ENCODE assay signal across 7 cellular contexts in the genomic region with DNA sequence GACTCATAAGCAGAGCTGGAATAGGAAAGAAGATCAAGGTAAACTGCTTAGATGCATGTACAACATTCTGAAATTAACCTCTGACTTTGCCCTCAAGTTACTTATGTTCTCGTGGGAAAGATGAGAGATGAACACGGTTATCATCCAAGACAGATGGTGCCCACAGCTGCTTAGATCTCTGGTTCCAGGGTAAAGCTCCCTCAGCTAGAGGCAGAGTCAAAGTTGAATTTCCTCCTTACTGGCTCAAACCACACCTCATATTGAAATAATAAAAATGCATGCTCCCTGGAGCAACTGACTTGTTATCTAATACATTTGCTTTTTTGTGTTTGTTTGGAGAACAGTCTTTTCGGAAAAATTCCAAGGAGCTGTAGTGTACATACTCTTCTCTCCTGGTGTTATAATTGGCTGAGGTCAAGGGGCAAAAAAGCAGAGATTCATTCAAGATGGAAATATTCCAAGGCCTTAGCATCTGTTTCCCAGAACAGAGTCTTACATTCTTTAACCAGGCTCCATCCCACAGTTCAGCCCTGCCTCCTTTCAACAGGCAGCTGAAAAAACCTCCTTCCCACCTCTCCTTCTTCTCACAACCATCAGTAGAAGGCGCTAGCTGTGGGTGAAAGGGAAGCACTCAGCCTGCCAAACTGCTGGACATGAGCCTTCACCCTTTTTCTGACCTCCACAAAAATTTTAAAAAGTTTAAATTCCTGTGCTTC. TPM values are rescaled to one million over a fixed set of nuclear protein-coding genes. Genes with fewer than 3 reads are reported as not detected.
DNase-seq lines count a peak whose midpoint lies in the region; ATAC-seq and TF ChIP-seq lines count a peak whose summit lies in the region.

No MANE protein-coding gene starts in this region.

- H3K4me1 Mint-ChIP-seq in endodermal cell, result peaks cover 7% of the 10 kb centered on the region

- H3K4me1 ChIP-seq in endodermal cell (ENCODE audit: control insufficient read depth, insufficient read depth, low read length) (no peaks in the 10 kb centered on the region), mesendoderm (ENCODE audit: control insufficient read depth, low read depth, low read length) (no peaks in the 10 kb centered on the region), tibial nerve (peaks cover 0 to 57% (median 16%) of the 10 kb centered on the region in 4 donors)

- TF ChIP-seq EP300 in tibial nerve (IDR thresholded peaks at IDR 0.05), result peak in 1 of 2 donors; percentile 36

- H2BK120ac ChIP-seq in mesendoderm (ENCODE audit: low read depth, low read length), result no peak overlapping the region

- H3K4me2 ChIP-seq in mesendoderm (ENCODE audit: low read length), result no peak overlapping the region

- H4K8ac ChIP-seq in mesendoderm (ENCODE audit: low read depth, low read length), result no peak overlapping the region

- H3K9me3 Mint-ChIP-seq in endodermal cell, result no peaks in the 10 kb centered on the region

- 84 to 92% methylated on average over 3 to 4 of the region's 4 CpGs for WGBS in endodermal cell (ENCODE audit: insufficient coverage in 1 of 2, insufficient read length in 1 of 2), 2 experiments
- no CpG with 5 or more reads among the region's 4 CpGs for WGBS in mesendoderm (ENCODE audit: extremely low coverage, insufficient coverage, low lambda C conversion rate)
- 24 to 27% methylated on average over 4 of the region's 4 CpGs for WGBS in tibial nerve, 2 donors

- no peaks in the 10 kb centered on the region for H3K27me3 Mint-ChIP-seq in endodermal cell (ENCODE audit: insufficient read depth)

- DNase-seq in NCI-H69 (lab: John Stamatoyannopoulos, UW) (peak; percentile 48), endodermal cell (peak; percentile 60), mesendoderm (peak; percentile 43), tibial nerve (ENCODE audit: low spot score in 2 of 2) (peak; percentile 35 to 71), nucleus accumbens (lab: John Stamatoyannopoulos, UW) (no peak), KBM-7 (no peak)

- H3K56ac ChIP-seq in mesendoderm (ENCODE audit: low read length), result no peak overlapping the region

- H3K79me2 ChIP-seq in mesendoderm (ENCODE audit: control insufficient read depth, insufficient read depth, low read length), result no peaks in the 10 kb centered on the region

- H3K9ac ChIP-seq in endodermal cell (ENCODE audit: extremely low read depth, low read length, poor library complexity, severe bottlenecking) (no peak overlapping the region), mesendoderm (ENCODE audit: low read length) (no peak overlapping the region)

- H2BK15ac ChIP-seq in mesendoderm (replicated peaks; ENCODE audit: low read depth), result no peak overlapping the region

- no peak overlapping the region for H2BK5ac ChIP-seq in mesendoderm (ENCODE audit: low read length)

- H3K27me3 ChIP-seq in endodermal cell (ENCODE audit: control insufficient read depth, insufficient read depth, low read length, poor library complexity, severe bottlenecking), result no peaks in the 10 kb centered on the region
- no peaks in the 10 kb centered on the region for H3K27me3 ChIP-seq in mesendoderm (ENCODE audit: insufficient read depth, low read length, poor library complexity)
- no peaks in the 10 kb centered on the region for H3K27me3 ChIP-seq in tibial nerve

- H3K27ac Mint-ChIP-seq in endodermal cell, result no peak overlapping the region

- H3K27ac ChIP-seq in endodermal cell (ENCODE audit: low read depth, low read length) (no peak overlapping the region), mesendoderm (ENCODE audit: low read depth, low read length) (no peak overlapping the region), tibial nerve (peak overlapping the region; percentile 57 to 88 (median 80))

- H2AK5ac ChIP-seq in mesendoderm (ENCODE audit: low read length), result no peak overlapping the region

- no peak overlapping the region for H3K18ac ChIP-seq in mesendoderm (ENCODE audit: low read length)

- no peak overlapping the region for H3K23ac ChIP-seq in mesendoderm (ENCODE audit: low read length)

- no peak overlapping the region for H4K5ac ChIP-seq in mesendoderm (ENCODE audit: low read length)

- in situ Hi-C loops in KBM-7 (cut with MboI; ENCODE audit: low pct_unique_long_range_greater_than_20kb, low sequenced_read_pairs), result no loop called here

- H3K4me3 Mint-ChIP-seq in endodermal cell, result no peak overlapping the region

- no peaks in the 10 kb centered on the region for H3K36me3 ChIP-seq in endodermal cell (ENCODE audit: control insufficient read depth, insufficient read depth, low read length)
- H3K36me3 ChIP-seq in mesendoderm (ENCODE audit: control insufficient read depth, insufficient read depth, low read length), result no peaks in the 10 kb centered on the region
- no peaks in the 10 kb centered on the region for H3K36me3 ChIP-seq in tibial nerve

- H3K4me3 ChIP-seq in endodermal cell (ENCODE audit: low read length) (no peak overlapping the region), mesendoderm (ENCODE audit: low read length) (no peak overlapping the region), tibial nerve (peak overlapping the region in 1 of 4 donors; percentile 18)

- TF ChIP-seq POLR2A in tibial nerve (IDR thresholded peaks at IDR 0.05), result no peak

- H3K79me1 ChIP-seq in mesendoderm (ENCODE audit: low read length), result no peaks in the 10 kb centered on the region

- TF ChIP-seq CTCF in endodermal cell (conservative IDR thresholded peaks at IDR 0.05) (peak; percentile 47), tibial nerve (IDR thresholded peaks at IDR 0.05) (no peak)

- H3K36me3 Mint-ChIP-seq in endodermal cell (ENCODE audit: low read depth), result no peaks in the 10 kb centered on the region

- H3K9me3 ChIP-seq in endodermal cell (ENCODE audit: control insufficient read depth, low read length) (no peaks in the 10 kb centered on the region), tibial nerve (no peaks in the 10 kb centered on the region)

- no peak overlapping the region for H3K4ac ChIP-seq in mesendoderm (ENCODE audit: low read depth, low read length)

- ATAC-seq in HG02798 (IDR thresholded peaks at IDR 0.05; ENCODE audit: poor library complexity, unreplicated experiment), result no peak

RNA-seq across cellular contexts. Expression of gene FMO2, which starts 43.6 kb away (rescaled TPM):
- not detected for total RNA-seq in endodermal cell
- polyA plus RNA-seq in endodermal cell (2013, experiment 1 of 2), result 0.25 TPM
- polyA plus RNA-seq in endodermal cell (2013, experiment 2 of 2), result 0.17 TPM
- polyA plus RNA-seq in mesendoderm (2013, experiment 1 of 2), result 0.04 TPM
- 0.01 TPM for polyA plus RNA-seq in mesendoderm (2013, experiment 2 of 2)
- total RNA-seq in tibial nerve, result 10 to 100 TPM; 25.7 to 36.6 (median 33.7) TPM

RNA-seq across cellular contexts. Expression of gene FMO3, which starts 50.8 kb away (rescaled TPM):
- not detected for total RNA-seq in endodermal cell
- not detected for polyA plus RNA-seq in endodermal cell (2013, experiment 1 of 2)
- polyA plus RNA-seq in endodermal cell (2013, experiment 2 of 2), result not detected
- not detected for polyA plus RNA-seq in mesendoderm (2013, experiment 1 of 2)
- not detected for polyA plus RNA-seq in mesendoderm (2013, experiment 2 of 2)
- 1 to 10 TPM; 1.8 to 4.8 (median 3.1) TPM for total RNA-seq in tibial nerve

Comparison
In these comparisons a context has a peak if more than half of its experiments do, and no peak if none do; other contexts are left out.
1. DNase-seq: peak in NCI-H69 (single experiment), endodermal cell (single experiment), mesendoderm (single experiment) and tibial nerve (2 of 2); none in nucleus accumbens (0 of 56) and KBM-7 (single experiment).
2. H3K27ac ChIP-seq: peak in tibial nerve (4 of 4); none in endodermal cell (single experiment) and mesendoderm (single experiment).
3. RNA of gene FMO2, which starts 43.6 kb away (total RNA-seq): 25.7 to 36.6 TPM in tibial nerve; not detected in endodermal cell; every median in the first group is over 10 times any median in the second.